In the genomic region with DNA sequence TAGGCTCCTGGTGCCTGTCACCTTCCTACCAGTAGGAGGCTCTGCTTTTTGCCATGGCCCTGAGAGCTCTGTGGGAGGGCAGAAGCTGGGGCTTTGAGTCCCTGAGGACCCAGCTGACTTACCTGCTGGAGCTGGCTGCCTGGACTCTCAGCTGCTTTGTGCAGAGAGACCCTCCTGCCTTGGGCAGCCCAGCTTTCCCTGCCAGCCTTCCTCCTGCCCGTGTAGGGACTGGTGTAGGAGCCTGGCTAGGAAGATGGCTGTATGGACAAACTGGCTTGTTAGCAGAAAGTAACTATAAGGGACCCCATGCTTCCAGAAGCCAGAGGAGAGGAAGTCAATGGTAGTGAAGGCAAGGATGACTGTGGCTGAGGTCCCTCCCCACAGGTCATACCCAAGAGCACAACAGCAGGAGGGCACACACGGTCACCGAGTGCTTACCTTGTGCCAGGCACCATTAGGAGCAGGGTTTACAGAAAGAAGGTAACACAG, we compare ENCODE assay signal across 8 cellular contexts. TPM values are rescaled to one million over a fixed set of nuclear protein-coding genes. Genes with fewer than 3 reads are reported as not detected.
DNase-seq lines count a peak whose midpoint lies in the region; ATAC-seq, FAIRE-seq and TF ChIP-seq lines count a peak whose summit lies in the region.

No MANE protein-coding gene starts in this region.

- no peak overlapping the region for H3K27ac Mint-ChIP-seq in activated naive CD8-positive, alpha-beta T cell treated with anti-CD3 and anti-CD28 coated beads, Interleukin-2, amount 50 U/mL, for 24 hours

- no peaks in the 10 kb centered on the region for H3K9me3 Mint-ChIP-seq in activated naive CD8-positive, alpha-beta T cell treated with anti-CD3 and anti-CD28 coated beads, Interleukin-2, amount 50 U/mL, for 24 hours

- H3K36me3 ChIP-seq in transverse colon, result peaks cover 0 to 38% (median 21%) of the 10 kb centered on the region in 4 donors

- TF ChIP-seq CTCF in D721Med (IDR thresholded peaks at IDR 0.05; ENCODE audit: insufficient read depth, missing control alignments) (peak; percentile 50), transverse colon (IDR thresholded peaks at IDR 0.05) (peak; percentile 45 to 53 (median 49))

- H3K4me1 Mint-ChIP-seq in activated naive CD8-positive, alpha-beta T cell treated with anti-CD3 and anti-CD28 coated beads, Interleukin-2, amount 50 U/mL, for 24 hours, result peaks cover 7% of the 10 kb centered on the region

- intact Hi-C loops in transverse colon (cut with DNase I; ENCODE audit: low total_unique reads), result no loop called here

- no peak overlapping the region for H3K4me3 Mint-ChIP-seq in activated naive CD8-positive, alpha-beta T cell treated with anti-CD3 and anti-CD28 coated beads, Interleukin-2, amount 50 U/mL, for 24 hours

- peaks cover 23% of the 10 kb centered on the region for H3K36me3 Mint-ChIP-seq in activated naive CD8-positive, alpha-beta T cell treated with anti-CD3 and anti-CD28 coated beads, Interleukin-2, amount 50 U/mL, for 24 hours (ENCODE audit: low read depth)

- H3K9me3 ChIP-seq in transverse colon, result no peaks in the 10 kb centered on the region

- 81% methylated on average over 3 of the region's 3 CpGs; no CpG with 5 or more reads in 1 of the 2 donors for WGBS in transverse colon (ENCODE audit: low coverage in 1 of 2), 2 donors

- H3K4me1 ChIP-seq in transverse colon, result peaks cover 11 to 14% (median 13%) of the 10 kb centered on the region in 4 donors

- H3K27me3 ChIP-seq in transverse colon, result peaks cover 9% of the 10 kb centered on the region

- H3K27ac ChIP-seq in transverse colon, result peak overlapping the region in 3 of 4 donors; percentile 0 to 56 (median 52)

- in situ Hi-C loops in transverse colon (cut with MboI; ENCODE audit: low pct_ligation_motif_present in 1 of 4, low pct_unique_long_range_greater_than_20kb in 1 of 4, low sequenced_read_pairs in 3 of 4), result no loop called here

- peak; percentile 62 for DNase-seq in D721Med (ENCODE audit: insufficient read length, low spot score)
- DNase-seq in NCI-H2107 (lab: John Stamatoyannopoulos, UW), result peak; percentile 52
- DNase-seq in activated naive CD8-positive, alpha-beta T cell treated with anti-CD3 and anti-CD28 coated beads, Interleukin-2, amount 50 U/mL, for 24 hours, result no peak
- DNase-seq in islet precursor cell, result peak; percentile 92
- no peak for DNase-seq in transverse colon
- DNase-seq in stimulated activated CD8-positive, alpha-beta memory T cell treated with anti-CD3 and anti-CD28 coated beads, Interleukin-4, amount 100 ng/mL, for 48 hours, result no peak
- no peak for DNase-seq in cerebellar nuclear complex (lab: John Stamatoyannopoulos, UW)

- no peak for TF ChIP-seq EP300 in transverse colon (IDR thresholded peaks at IDR 0.05; ENCODE audit: low read depth)

- TF ChIP-seq POLR2A in transverse colon (IDR thresholded peaks at IDR 0.05), result no peak

- H3K27me3 Mint-ChIP-seq in activated naive CD8-positive, alpha-beta T cell treated with anti-CD3 and anti-CD28 coated beads, Interleukin-2, amount 50 U/mL, for 24 hours, result peaks cover 10% of the 10 kb centered on the region

- FAIRE-seq in D721Med (lab: Jason Lieb, UNC), result no peak

- peak; percentile 63 for ATAC-seq in GM21360 (IDR thresholded peaks at IDR 0.05; ENCODE audit: unreplicated experiment)
- ATAC-seq in activated naive CD8-positive, alpha-beta T cell treated with anti-CD3 and anti-CD28 coated beads, Interleukin-2, amount 50 U/mL, for 24 hours, result peak; percentile 57

- no peak overlapping the region for H3K4me3 ChIP-seq in transverse colon

RNA-seq across cellular contexts. Expression of a gene that starts 9.7 kb away (rescaled TPM):
- total RNA-seq in transverse colon, result 1 to 10 TPM; 1.8 to 3.7 (median 3.2) TPM

RNA-seq across cellular contexts. Expression of a gene that starts 25.9 kb away (rescaled TPM):
- total RNA-seq in transverse colon, result 100 to 1,000 TPM in 3 of 4 donors, 10 to 100 TPM in 1; 79.4 to 150 (median 125) TPM

RNA-seq across cellular contexts. Expression of a gene that starts 43.3 kb away (rescaled TPM):
- 10 to 100 TPM in 1 of 4 donors, 1 to 10 TPM in 3; 1.9 to 18.0 (median 4.4) TPM for total RNA-seq in transverse colon

Comparison
In these comparisons a context has a peak if more than half of its experiments do, and no peak if none do; other contexts are left out.
1. DNase-seq: peak in D721Med (single experiment), NCI-H2107 (single experiment) and islet precursor cell (single experiment); none in activated naive CD8-positive, alpha-beta T cell treated with anti-CD3 and anti-CD28 coated beads, Interleukin-2, amount 50 U/mL, for 24 hours (single experiment), transverse colon (single experiment), stimulated activated CD8-positive, alpha-beta memory T cell treated with anti-CD3 and anti-CD28 coated beads, Interleukin-4, amount 100 ng/mL, for 48 hours (single experiment) and cerebellar nuclear complex (0 of 2).